Comparison of ENCODE assay signal across 14 cellular contexts in genomic region chr16:53911506-53911905, GRCh38.
DNase-seq lines count a peak whose midpoint lies in the region; TF ChIP-seq lines count a peak whose summit lies in the region.
"Had no signal": no experiment of that assay in that cellular context is flagged by ENCODE, and none has a peak within 500 bp of the region (broad histone marks: within the 10 kb centered on the region; RNA-seq: fewer than 3 reads in every experiment).

No MANE protein-coding gene starts in this region.

- no peak overlapping the region for H4K8ac ChIP-seq in trophoblast cell (ENCODE audit: low read depth, low read length)

- no peaks in the 10 kb centered on the region for H3K36me3 Mint-ChIP-seq in activated naive CD4-positive, alpha-beta T cell treated with anti-CD3 and anti-CD28 coated beads for 36 hours (ENCODE audit: low read depth)
- H3K36me3 Mint-ChIP-seq in T-helper 1 cell treated with Interleukin-12 subunit alpha and Interleukin-12 subunit beta and Interleukin-4 antibody, amounts not matched to agents 30 μg/mL and 1 μg/mL, for 36 hours (ENCODE audit: low read depth): peaks cover 2% of the 10 kb centered on the region
- no peaks in the 10 kb centered on the region for H3K36me3 Mint-ChIP-seq in endodermal cell (ENCODE audit: low read depth)
- H3K36me3 Mint-ChIP-seq: type B pancreatic cell had no signal

- no peaks in the 10 kb centered on the region for H3K79me2 ChIP-seq in trophoblast cell (ENCODE audit: control insufficient read depth, insufficient read depth, low read length, poor library complexity)

- CTCF ChIA-PET in activated naive CD4-positive, alpha-beta T cell treated with anti-CD3 and anti-CD28 coated beads for 36 hours (lab: Charles Lee): no interaction called here

- no peak overlapping the region for H3K14ac ChIP-seq in trophoblast cell (ENCODE audit: low read length)

- H3K4ac ChIP-seq in trophoblast cell (ENCODE audit: low read depth, low read length): no peak overlapping the region

- H3K4me3 ChIP-seq in endodermal cell (ENCODE audit: low read length) (no peak overlapping the region), trophoblast cell (ENCODE audit: low read depth, low read length) (no peak overlapping the region)
- H3K4me3 ChIP-seq: mucosa of descending colon had no signal

- H2BK5ac ChIP-seq in trophoblast cell (ENCODE audit: low read depth, low read length, poor library complexity): no peak overlapping the region

- H4K12ac ChIP-seq in trophoblast cell (ENCODE audit: low read depth, low read length): no peak overlapping the region

- no peak overlapping the region for H2AFZ ChIP-seq in trophoblast cell (ENCODE audit: insufficient read depth, low read length, poor library complexity)
- H2AFZ ChIP-seq: parathyroid adenoma had no signal

- H3K27me3 ChIP-seq in endodermal cell (ENCODE audit: control insufficient read depth, insufficient read depth, low read length, poor library complexity, severe bottlenecking) (no peaks in the 10 kb centered on the region), trophoblast cell (ENCODE audit: insufficient read depth, low read length) (no peaks in the 10 kb centered on the region)

- H3K27ac Mint-ChIP-seq in activated naive CD4-positive, alpha-beta T cell treated with anti-CD3 and anti-CD28 coated beads for 36 hours: peak overlapping the region; percentile 13
- H3K27ac Mint-ChIP-seq in T-helper 1 cell treated with Interleukin-12 subunit alpha and Interleukin-12 subunit beta and Interleukin-4 antibody, amounts not matched to agents 30 μg/mL and 1 μg/mL, for 36 hours: peak overlapping the region; percentile 82
- H3K27ac Mint-ChIP-seq in endodermal cell: no peak overlapping the region
- H3K27ac Mint-ChIP-seq: type B pancreatic cell had no signal

- H2BK120ac ChIP-seq in trophoblast cell (ENCODE audit: insufficient read depth, low read length, poor library complexity): no peak overlapping the region

- DNase-seq in activated naive CD4-positive, alpha-beta T cell treated with anti-CD3 and anti-CD28 coated beads for 36 hours: peak; percentile 5
- DNase-seq in activated naive CD4-positive, alpha-beta T cell treated with anti-CD3 and anti-CD28 coated beads, Interleukin-2, amount 50 U/mL, for 16 hours: no peak
- no peak for DNase-seq in endodermal cell
- DNase-seq in trophoblast cell: no peak
- no peak for DNase-seq in RPMI8226
- DNase-seq in inferior parietal cortex (ENCODE audit: extremely low spot score): no peak
- no peak for DNase-seq in stimulated activated CD4-positive, alpha-beta T cell treated with anti-CD3 and anti-CD28 coated beads, Interleukin-1b, Interleukin-23, amount 100 ng/mL, for 48 hours
- DNase-seq: amniotic stem cell, mucosa of descending colon, NCI-H1092, SHP77 had no signal

- no peak overlapping the region for H3K4me2 ChIP-seq in trophoblast cell (ENCODE audit: low read length)

- no peak overlapping the region for H2BK12ac ChIP-seq in trophoblast cell (ENCODE audit: low read length)

- H3K27ac ChIP-seq in endodermal cell (ENCODE audit: low read depth, low read length) (no peak overlapping the region), trophoblast cell (ENCODE audit: low read depth, low read length) (no peak overlapping the region)
- H3K27ac ChIP-seq: parathyroid adenoma had no signal

- intact Hi-C loops in activated naive CD4-positive, alpha-beta T cell treated with anti-CD3 and anti-CD28 coated beads for 36 hours (cut with micrococcal nuclease): loop anchor here (5.0 kb wide), 1 partner anchor 89 kb away; no protein-coding TSS in a partner anchor

- H3K9me3 ChIP-seq in endodermal cell (ENCODE audit: control insufficient read depth, low read length): no peaks in the 10 kb centered on the region
- no peaks in the 10 kb centered on the region for H3K9me3 ChIP-seq in trophoblast cell (ENCODE audit: insufficient read depth, low read depth, low read length)
- H3K9me3 ChIP-seq: mucosa of descending colon had no signal

- peaks cover 8% of the 10 kb centered on the region for H3K4me1 Mint-ChIP-seq in activated naive CD4-positive, alpha-beta T cell treated with anti-CD3 and anti-CD28 coated beads for 36 hours (ENCODE audit: low read depth)
- peaks cover 34% of the 10 kb centered on the region for H3K4me1 Mint-ChIP-seq in T-helper 1 cell treated with Interleukin-12 subunit alpha and Interleukin-12 subunit beta and Interleukin-4 antibody, amounts not matched to agents 30 μg/mL and 1 μg/mL, for 36 hours (ENCODE audit: low read depth)
- H3K4me1 Mint-ChIP-seq in endodermal cell: peaks cover 8% of the 10 kb centered on the region

- H3K9me3 Mint-ChIP-seq in activated naive CD4-positive, alpha-beta T cell treated with anti-CD3 and anti-CD28 coated beads for 36 hours: no peaks in the 10 kb centered on the region
- no peaks in the 10 kb centered on the region for H3K9me3 Mint-ChIP-seq in T-helper 1 cell treated with Interleukin-12 subunit alpha and Interleukin-12 subunit beta and Interleukin-4 antibody, amounts not matched to agents 30 μg/mL and 1 μg/mL, for 36 hours
- H3K9me3 Mint-ChIP-seq in endodermal cell: no peaks in the 10 kb centered on the region
- H3K9me3 Mint-ChIP-seq: type B pancreatic cell had no signal

- peak; percentile 28 for TF ChIP-seq CTCF in endodermal cell (conservative IDR thresholded peaks at IDR 0.05)

- H3K4me3 Mint-ChIP-seq in activated naive CD4-positive, alpha-beta T cell treated with anti-CD3 and anti-CD28 coated beads for 36 hours: no peak overlapping the region
- H3K4me3 Mint-ChIP-seq in T-helper 1 cell treated with Interleukin-12 subunit alpha and Interleukin-12 subunit beta and Interleukin-4 antibody, amounts not matched to agents 30 μg/mL and 1 μg/mL, for 36 hours: peak overlapping the region; percentile 45
- H3K4me3 Mint-ChIP-seq in endodermal cell: no peak overlapping the region
- H3K4me3 Mint-ChIP-seq: type B pancreatic cell had no signal

- no peak overlapping the region for H4K91ac ChIP-seq in trophoblast cell (ENCODE audit: low read depth, low read length)

- peak overlapping the region; percentile 54 for H3K23ac ChIP-seq in trophoblast cell (ENCODE audit: low read length)

- H3K36me3 ChIP-seq in endodermal cell (ENCODE audit: control insufficient read depth, insufficient read depth, low read length): no peaks in the 10 kb centered on the region
- no peaks in the 10 kb centered on the region for H3K36me3 ChIP-seq in trophoblast cell (ENCODE audit: control insufficient read depth in 1 of 2, insufficient read depth in 2 of 2, low read length in 2 of 2)

- H3K4me1 ChIP-seq in endodermal cell (ENCODE audit: control insufficient read depth, insufficient read depth, low read length) (peaks cover 4% of the 10 kb centered on the region), trophoblast cell (ENCODE audit: control insufficient read depth in 1 of 2, insufficient read depth in 2 of 2, low read length in 2 of 2) (peaks cover 0 to 5% of the 10 kb centered on the region in 2 experiments)

- H2AK5ac ChIP-seq in trophoblast cell (ENCODE audit: low read length): no peak overlapping the region

- H3K27me3 Mint-ChIP-seq in activated naive CD4-positive, alpha-beta T cell treated with anti-CD3 and anti-CD28 coated beads for 36 hours (ENCODE audit: low read depth): no peaks in the 10 kb centered on the region
- H3K27me3 Mint-ChIP-seq in T-helper 1 cell treated with Interleukin-12 subunit alpha and Interleukin-12 subunit beta and Interleukin-4 antibody, amounts not matched to agents 30 μg/mL and 1 μg/mL, for 36 hours (ENCODE audit: low read depth): no peaks in the 10 kb centered on the region
- no peaks in the 10 kb centered on the region for H3K27me3 Mint-ChIP-seq in endodermal cell (ENCODE audit: insufficient read depth)
- H3K27me3 Mint-ChIP-seq: type B pancreatic cell had no signal

- H3K9ac ChIP-seq in endodermal cell (ENCODE audit: extremely low read depth, low read length, poor library complexity, severe bottlenecking) (no peak overlapping the region), trophoblast cell (ENCODE audit: low read length) (no peak overlapping the region)
- H3K9ac ChIP-seq: parathyroid adenoma had no signal

- 86 to 94% methylated on average over 2 of the region's 2 CpGs for WGBS in endodermal cell (ENCODE audit: insufficient coverage in 1 of 2, insufficient read length in 1 of 2), 2 experiments
- WGBS in trophoblast cell (ENCODE audit: extremely low coverage, insufficient coverage, insufficient read length): no CpG with 5 or more reads among the region's 2 CpGs

- H3K79me1 ChIP-seq in trophoblast cell (ENCODE audit: low read length): no peaks in the 10 kb centered on the region

- no peak overlapping the region for H3K18ac ChIP-seq in trophoblast cell (ENCODE audit: low read length)
